16 cellular contexts compared by ENCODE assay signal in genomic region chr21:33211732-33212131, GRCh38. TPM values are rescaled to one million over a fixed set of nuclear protein-coding genes. Genes with fewer than 3 reads are reported as not detected.
DNase-seq lines count a peak whose midpoint lies in the region; ATAC-seq and TF ChIP-seq lines count a peak whose summit lies in the region.
"Had no signal": no experiment of that assay in that cellular context is flagged by ENCODE, and none has a peak within 500 bp of the region (broad histone marks: within the 10 kb centered on the region; RNA-seq: fewer than 3 reads in every experiment).

No MANE protein-coding gene starts in this region.

- peak overlapping the region; percentile 60 for H3K4me2 ChIP-seq in BLaER1

- CTCF ChIA-PET in T-cell (lab: Charles Lee), result interaction anchor here in 1 of 2 donors (0.6 kb wide), 1 partner anchor 235 kb away, joined by 10 read pairs; no protein-coding TSS in a partner anchor

- H3K27ac Mint-ChIP-seq in T-cell, result peak overlapping the region; percentile 92 to 95

- TF ChIP-seq CTCF in left lung (IDR thresholded peaks at IDR 0.05), result no peak

- no peaks in the 10 kb centered on the region for H3K27me3 Mint-ChIP-seq in T-cell

- peak; percentile 37 for DNase-seq in activated CD4-positive, alpha-beta T cell treated with anti-CD3 and anti-CD28 coated beads for 48 hours
- no peak for DNase-seq in activated CD4-positive, alpha-beta T cell treated with anti-CD3 and anti-CD28 coated beads, Interleukin-2, amount 50 U/mL, for 4 hours
- DNase-seq in T-cell (peak in 1 of 34 experiments; percentile 35), left lung (no peak)
- DNase-seq: activated T-cell treated with anti-CD3 and anti-CD28 coated beads, Interleukin-2, amount 50 U/mL, for 1 hour; amniotic stem cell; erythroblast; kidney glomerular epithelial cell; NCI-H2029; NCI-H524 had no signal

- POLR2A ChIA-PET in T-cell (lab: Charles Lee), result interaction anchor here (0.6 to 0.8 kb wide), 2 partner anchors 85 to 151 kb away, joined by 3 read pairs; no protein-coding TSS in a partner anchor

- H3K9me3 ChIP-seq in BLaER1 (no peaks in the 10 kb centered on the region), left lung (peaks cover 0 to 2% of the 10 kb centered on the region in 2 donors)

- H3K4me1 ChIP-seq in BLaER1 (peaks cover 54% of the 10 kb centered on the region), left lung (peaks cover 9 to 48% of the 10 kb centered on the region in 2 donors)

- H3K9ac ChIP-seq in BLaER1, result 0 out of 2 replicates have a peak overlapping the region, but pooled peaks have one; percentile 20

- H3K27me3 ChIP-seq in BLaER1 (no peaks in the 10 kb centered on the region), left lung (no peaks in the 10 kb centered on the region)

- H3K9me3 Mint-ChIP-seq in T-cell, result peaks cover 0 to 12% (median 0%) of the 10 kb centered on the region in 3 donors

- peak overlapping the region in 2 of 3 donors; percentile 46 to 61 for H3K4me3 Mint-ChIP-seq in T-cell

- no peak overlapping the region for H3K4me3 ChIP-seq in BLaER1
- H3K4me3 ChIP-seq in left lung, result no peak overlapping the region

- no peaks in the 10 kb centered on the region for H3K36me3 ChIP-seq in BLaER1
- no peaks in the 10 kb centered on the region for H3K36me3 ChIP-seq in left lung

- intact Hi-C loops in left lung (cut with DNase I), result no loop called here

- H3K27ac ChIP-seq in BLaER1, result peak overlapping the region; percentile 39; the same call in 1 of the 2 replicates
- peak overlapping the region; percentile 17 to 23 for H3K27ac ChIP-seq in left lung

- peaks cover 84 to 87% (median 84%) of the 10 kb centered on the region in 3 donors for H3K4me1 Mint-ChIP-seq in T-cell

- H4K20me1 ChIP-seq in BLaER1, result no peaks in the 10 kb centered on the region

- H3K36me3 Mint-ChIP-seq in T-cell, result no peaks in the 10 kb centered on the region

- ATAC-seq in T-cell (replicated peaks in 1 of 4) (no peak), left lung (no peak), HG03460 (IDR thresholded peaks at IDR 0.05; ENCODE audit: unreplicated experiment) (no peak), HG03135 (IDR thresholded peaks at IDR 0.05; ENCODE audit: unreplicated experiment) (no peak), HG02798 (IDR thresholded peaks at IDR 0.05; ENCODE audit: poor library complexity, unreplicated experiment) (no peak)
- ATAC-seq: activated CD4-positive, CD25-positive, alpha-beta regulatory T cell treated with anti-CD3 and anti-CD28 coated beads, Interleukin-2, amount 50 U/mL, for 24 hours; Panc1 had no signal

RNA-seq across cellular contexts. Expression of gene IFNAR2, which starts 18.0 kb away (rescaled TPM):
- total RNA-seq in T-cell (10 to 100 TPM; 43.7 to 80.1 (median 71.6) TPM), left lung (10 to 100 TPM; 46.3 to 50.1 TPM)

RNA-seq across cellular contexts. Expression of gene IL10RB, which starts 54.4 kb away (rescaled TPM):
- 10 to 100 TPM; 19.5 to 29.6 (median 25.6) TPM for total RNA-seq in T-cell
- total RNA-seq in left lung, result 10 to 100 TPM; 42.3 to 48.2 TPM
